In the genomic region with DNA sequence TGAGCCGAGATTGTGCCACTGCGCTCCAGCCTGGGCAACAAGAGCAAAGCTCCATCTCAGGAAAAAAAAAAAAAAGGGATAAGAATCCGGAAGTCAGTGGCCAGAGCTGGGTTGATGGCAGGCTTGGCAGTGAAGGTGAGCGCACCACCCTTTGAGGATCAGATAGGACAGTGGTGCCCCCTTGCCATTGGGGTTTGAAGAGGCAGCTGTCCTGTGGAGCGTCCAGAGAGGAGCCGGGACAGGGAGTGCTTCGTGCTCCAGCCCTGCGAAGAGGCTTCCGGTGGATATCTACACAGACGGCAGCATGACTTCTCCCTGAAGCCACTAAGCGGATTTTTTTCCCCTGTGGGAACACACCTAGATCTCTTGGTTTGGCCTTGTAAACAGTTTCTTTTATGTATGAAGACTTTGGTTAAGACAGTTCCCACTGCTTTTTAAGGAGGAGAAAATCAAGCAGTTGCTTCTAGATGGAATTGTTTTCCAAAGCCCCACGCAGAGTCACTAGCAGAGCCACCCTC, we compare ENCODE assay signal across 10 cellular contexts. TPM values are rescaled to one million over a fixed set of nuclear protein-coding genes. Genes with fewer than 3 reads are reported as not detected.
A peak's percentile ranks its signal among the peaks of the same experiment; 100 is the strongest.
DNase-seq lines count a peak whose midpoint lies in the region; ATAC-seq, FAIRE-seq and TF ChIP-seq lines count a peak whose summit lies in the region.
"Had no signal": no experiment of that assay in that cellular context is flagged by ENCODE, and none has a peak within 500 bp of the region (broad histone marks: within the 10 kb centered on the region; RNA-seq: fewer than 3 reads in every experiment).

No MANE protein-coding gene starts in this region.

- TF ChIP-seq EP300 in K562 (IDR thresholded peaks at IDR 0.05; ENCODE audit: low read length): no peak

- peaks cover 46 to 96% (median 72%) of the 10 kb centered on the region in 4 donors for H3K4me1 Mint-ChIP-seq in CD4-positive, CD25-positive, alpha-beta regulatory T cell
- peaks cover 48% of the 10 kb centered on the region for H3K4me1 Mint-ChIP-seq in nephron

- DNase-seq in CD4-positive, CD25-positive, alpha-beta regulatory T cell: no peak
- no peak for DNase-seq in K562 (ENCODE audit: extremely low read depth in 1 of 4, low spot score in 3 of 4)
- no peak for DNase-seq in stimulated activated CD4-positive, alpha-beta T cell treated with anti-CD3 and anti-CD28 coated beads, Interleukin-2, amount 100 ng/mL, for 24 hours
- no peak for DNase-seq in occipital lobe (lab: John Stamatoyannopoulos, UW)
- DNase-seq in NCI-H2196 treated with DMSO at 0.1 percent for 48 hours (lab: John Stamatoyannopoulos, UW; ENCODE audit: unreplicated experiment): no peak
- no peak for DNase-seq in NCI-H526 (lab: John Stamatoyannopoulos, UW)
- DNase-seq: NCI-H1930 had no signal

- 0 out of 4 replicates have a peak, but pooled peaks of 1 of the 2 experiments have one; percentile 17 for TF ChIP-seq RAD21 in K562 (CRISPR knock-in tag; conservative IDR thresholded peaks at IDR 0.05 in 1 of 2, IDR thresholded peaks at IDR 0.05 in 1 of 2)

- peak overlapping the region; percentile 93 to 96 (median 96) for H3K27ac Mint-ChIP-seq in CD4-positive, CD25-positive, alpha-beta regulatory T cell
- H3K27ac Mint-ChIP-seq in nephron: peak overlapping the region; percentile 2 to 99 (median 94)
- H3K27ac Mint-ChIP-seq: neural progenitor cell had no signal

- FAIRE-seq in K562 (lab: Jason Lieb, UNC): no peak

- H3K36me3 ChIP-seq in CD4-positive, CD25-positive, alpha-beta regulatory T cell (ENCODE audit: control insufficient read depth, insufficient read depth, low read length): no peaks in the 10 kb centered on the region
- H3K36me3 ChIP-seq in HUES48 (ENCODE audit: control insufficient read depth, insufficient read depth, low read length): no peaks in the 10 kb centered on the region
- H3K36me3 ChIP-seq in K562 (ENCODE audit: control insufficient read depth, insufficient read depth, low read length): peaks cover 37% of the 10 kb centered on the region; the same call in 2 of the 3 replicates
- H3K36me3 ChIP-seq: neural progenitor cell had no signal

- BruUV-seq in K562 (replicated peaks; lab: Mats Ljungman, UMichigan): TSS peak; percentile 62

- peak overlapping the region; percentile 78 for H3K4me3 ChIP-seq in CD4-positive, CD25-positive, alpha-beta regulatory T cell (ENCODE audit: low read depth, low read length)
- no peak overlapping the region for H3K4me3 ChIP-seq in HUES48 (ENCODE audit: low read depth, low read length)
- peak overlapping the region; percentile 15; the same call in 1 of the 2 replicates for H3K4me3 ChIP-seq in K562
- H3K4me3 ChIP-seq: neural progenitor cell had no signal

- H3K27me3 ChIP-seq in CD4-positive, CD25-positive, alpha-beta regulatory T cell (ENCODE audit: control insufficient read depth, insufficient read depth, low read length): no peaks in the 10 kb centered on the region
- H3K27me3 ChIP-seq in HUES48 (ENCODE audit: control insufficient read depth, insufficient read depth, low read length): 0 out of 2 replicates have a peak, but pooled peaks cover under 1% of the 10 kb centered on the region
- no peaks in the 10 kb centered on the region; a peak in 1 of 5 replicates for H3K27me3 ChIP-seq in K562 (ENCODE audit: control insufficient read depth in 2 of 2, insufficient read depth in 2 of 2, low read length in 2 of 2)
- H3K27me3 ChIP-seq: neural progenitor cell had no signal

- H3K4me3 Mint-ChIP-seq in CD4-positive, CD25-positive, alpha-beta regulatory T cell: peak overlapping the region; percentile 67 to 97 (median 77)
- no peak overlapping the region for H3K4me3 Mint-ChIP-seq in nephron
- H3K4me3 Mint-ChIP-seq: neural progenitor cell had no signal

- CTCF ChIA-PET in K562 (lab: Yijun Ruan, JAX; ENCODE audit: low intra/inter-chr PET ratio): interaction anchor here (0.6 kb wide), 1 partner anchor 18 kb away, joined by 4 read pairs; no protein-coding TSS in a partner anchor

- H4K20me1 ChIP-seq in K562 (replicated peaks; ENCODE audit: control insufficient read depth, insufficient read depth, low read length): no peaks in the 10 kb centered on the region

- peak overlapping the region; percentile 82 for H3K27ac ChIP-seq in CD4-positive, CD25-positive, alpha-beta regulatory T cell (ENCODE audit: insufficient read depth, low read length, poor library complexity, severe bottlenecking)
- peak overlapping the region; percentile 43 for H3K27ac ChIP-seq in HUES48 (ENCODE audit: low read depth, low read length)
- peak overlapping the region; percentile 97 for H3K27ac ChIP-seq in K562 (ENCODE audit: extremely low read depth, low read depth, low read length)
- H3K27ac ChIP-seq: neural progenitor cell had no signal

- H3K4me2 ChIP-seq in K562 (ENCODE audit: insufficient read depth, low read length): peak overlapping the region; percentile 74
- H3K4me2 ChIP-seq: neural progenitor cell had no signal

- TF ChIP-seq CTCF in K562 (IDR thresholded peaks at IDR 0.05 in 2 of 3, conservative IDR thresholded peaks at IDR 0.05 in 1 of 3; ENCODE audit: insufficient read depth in 2 of 3, low read depth in 1 of 3, low read length in 3 of 3) (no peak), nephron (IDR thresholded peaks at IDR 0.05; ENCODE audit: unreplicated experiment in 3 of 3) (no peak)

- peaks cover 94% of the 10 kb centered on the region for H3K79me2 ChIP-seq in K562 (ENCODE audit: control insufficient read depth, insufficient read depth, low read length)

- H3K9me3 Mint-ChIP-seq in CD4-positive, CD25-positive, alpha-beta regulatory T cell: no peaks in the 10 kb centered on the region
- H3K9me3 Mint-ChIP-seq in nephron: no peaks in the 10 kb centered on the region
- H3K9me3 Mint-ChIP-seq: neural progenitor cell had no signal

- H3K9me1 ChIP-seq in K562 (ENCODE audit: control insufficient read depth, insufficient read depth, low read length): no peaks in the 10 kb centered on the region

- no peak overlapping the region for H3K9ac ChIP-seq in HUES48 (ENCODE audit: low read depth, low read length)
- peak overlapping the region; percentile 74 to 88 for H3K9ac ChIP-seq in K562 (ENCODE audit: insufficient read depth in 1 of 2, low read depth in 2 of 2, low read length in 2 of 2)
- H3K9ac ChIP-seq: neural progenitor cell had no signal

- H3K4me1 ChIP-seq in CD4-positive, CD25-positive, alpha-beta regulatory T cell (ENCODE audit: control insufficient read depth, insufficient read depth, low read length, poor library complexity, severe bottlenecking): peaks cover 85% of the 10 kb centered on the region
- H3K4me1 ChIP-seq in HUES48 (ENCODE audit: control insufficient read depth, insufficient read depth, low read length) (peaks cover 13% of the 10 kb centered on the region), K562 (replicated peaks in 1 of 2; ENCODE audit: control insufficient read depth in 2 of 2, insufficient read depth in 2 of 2, low read length in 2 of 2) (peaks cover 68 to 69% of the 10 kb centered on the region in 2 experiments)

- POLR2A ChIA-PET in K562 (lab: Yijun Ruan, JAX): interaction anchor here (0.5 to 2.8 kb wide), 8 partner anchors 7 to 232 kb away, joined by 3 to 28 read pairs (median 4); no protein-coding TSS in a partner anchor

- H3K27me3 Mint-ChIP-seq in CD4-positive, CD25-positive, alpha-beta regulatory T cell: no peaks in the 10 kb centered on the region
- H3K27me3 Mint-ChIP-seq in nephron (ENCODE audit: low read depth): no peaks in the 10 kb centered on the region

- no peaks in the 10 kb centered on the region for H3K9me3 ChIP-seq in CD4-positive, CD25-positive, alpha-beta regulatory T cell (ENCODE audit: control insufficient read depth in 2 of 2, low read length in 2 of 2)
- H3K9me3 ChIP-seq in HUES48 (ENCODE audit: control insufficient read depth, insufficient read depth, low read length): no peaks in the 10 kb centered on the region
- no peaks in the 10 kb centered on the region for H3K9me3 ChIP-seq in K562 (replicated peaks; ENCODE audit: control insufficient read depth, insufficient read depth, low read depth, low read length)

- H3K36me3 Mint-ChIP-seq in CD4-positive, CD25-positive, alpha-beta regulatory T cell: no peaks in the 10 kb centered on the region
- no peaks in the 10 kb centered on the region for H3K36me3 Mint-ChIP-seq in nephron (ENCODE audit: low read depth)

- WGBS in K562 (ENCODE audit: insufficient coverage, low coverage, missing lambda C conversion rate): 5% methylated on average over 10 of the region's 12 CpGs

- ATAC-seq in CD4-positive, CD25-positive, alpha-beta regulatory T cell (ENCODE audit: low read depth in 2 of 2): no peak
- peak; percentile 18 for ATAC-seq in K562

- intact Hi-C loops in K562 (cut with micrococcal nuclease): loop anchor here (1.0 to 2.0 kb wide), 3 partner anchors 8 to 71 kb away; no protein-coding TSS in a partner anchor

- no peak for TF ChIP-seq POLR2A in K562 (conservative IDR thresholded peaks at IDR 0.05)

- H2AFZ ChIP-seq in K562 (ENCODE audit: low read depth, low read length): peak overlapping the region; percentile 20; the same call in 1 of the 2 replicates
- H2AFZ ChIP-seq: neural progenitor cell had no signal

- in situ Hi-C loops in K562 (cut with MboI): no loop called here

TF ChIP-seq in K562, 482 proteins besides CTCF, POLR2A, EP300 and RAD21 (continues in another document):
- no peak for TF ChIP-seq CBFA2T3 (IDR thresholded peaks at IDR 0.05)
- no peak for TF ChIP-seq XRCC4 (IDR thresholded peaks at IDR 0.05; ENCODE audit: extremely low read depth, insufficient read depth, insufficient read length)
- TF ChIP-seq ZC3H4 (CRISPR knock-in tag; IDR thresholded peaks at IDR 0.05; ENCODE audit: borderline replicate concordance): peak; percentile 75; the same call in 1 of the 2 replicates
- TF ChIP-seq NCOA6 (IDR thresholded peaks at IDR 0.05): no peak

RNA-seq across cellular contexts. Expression of a gene that starts 6.5 kb away (rescaled TPM):
- 67.7 TPM for total RNA-seq in CD4-positive, CD25-positive, alpha-beta regulatory T cell
- polyA plus RNA-seq in CD4-positive, CD25-positive, alpha-beta regulatory T cell: 10 to 100 TPM; 46.6 to 63.0 (median 52.0) TPM
- total RNA-seq in K562 (2011; cell fraction: chromatin; rRNA removed; ENCODE audit: low replicate concordance): 61.0 and 70.3 TPM in 2 replicates
- total RNA-seq in K562 (2011; cell fraction: nucleolus; rRNA removed): 50.4 and 54.0 TPM in 2 replicates
- total RNA-seq in K562 (2011; cell fraction: nucleoplasm; rRNA removed): 45.9 and 49.3 TPM in 2 replicates
- 50.2 and 54.4 TPM in 2 replicates for total RNA-seq in K562 (2014; rRNA removed)
- 44.8 and 45.5 TPM in 2 replicates for total RNA-seq in K562 (2014; rRNA removed; fragmentation: Illumina TruSeq; extraction: Trizol)
- total RNA-seq in K562 (2015; rRNA removed; fragmentation: Illumina TruSeq; extraction: Trizol): 55.8 and 57.7 TPM in 2 replicates
- total RNA-seq in K562 (2021): 55.4 and 59.6 TPM in 2 replicates
- polyA plus RNA-seq in K562 (2011; rRNA removed): 31.4 and 41.2 TPM in 2 replicates
- 37.0 and 43.7 TPM in 2 replicates for polyA plus RNA-seq in K562 (2011; cell fraction: cytosol; rRNA removed)
- polyA plus RNA-seq in K562 (2011; cell fraction: nucleus; rRNA removed): 37.0 and 46.2 TPM in 2 replicates
- polyA plus RNA-seq in K562 (2012): 45.4 TPM in 2 replicates
- polyA plus RNA-seq in K562 (2014; fragmentation: Illumina TruSeq; extraction: Trizol): 46.2 and 47.7 TPM in 2 replicates
- polyA plus RNA-seq in K562 (2014; fragmentation: Nextera tagmentation; extraction: Ambion mirVana): 1 to 10 TPM; 2.1 to 2.7 TPM
- polyA plus RNA-seq in K562 (2014; rRNA removed): 43.3 and 50.8 TPM in 2 replicates
- polyA minus RNA-seq in K562 (2011; rRNA and poly(A)+ RNA removed): 51.1 and 64.3 TPM in 2 replicates
- 29.6 and 35.1 TPM in 2 replicates for polyA minus RNA-seq in K562 (2011; cell fraction: cytosol; rRNA and poly(A)+ RNA removed)
- 26.1 and 34.0 TPM in 2 replicates for polyA minus RNA-seq in K562 (2011; cell fraction: nucleus; rRNA and poly(A)+ RNA removed)
- 213 TPM for total RNA-seq in occipital lobe

Comparison
In these comparisons a context has a peak if more than half of its experiments do, and no peak if none do; other contexts are left out.
1. H3K27ac ChIP-seq: peak in every context shown above with its lines; median percentile 97 in K562; 82 in CD4-positive, CD25-positive, alpha-beta regulatory T cell; 43 in HUES48.
2. H3K4me3 Mint-ChIP-seq: peak in CD4-positive, CD25-positive, alpha-beta regulatory T cell (4 of 4); none in nephron (0 of 3).